ENCODE assay signal across 8 cellular contexts in the genomic region with DNA sequence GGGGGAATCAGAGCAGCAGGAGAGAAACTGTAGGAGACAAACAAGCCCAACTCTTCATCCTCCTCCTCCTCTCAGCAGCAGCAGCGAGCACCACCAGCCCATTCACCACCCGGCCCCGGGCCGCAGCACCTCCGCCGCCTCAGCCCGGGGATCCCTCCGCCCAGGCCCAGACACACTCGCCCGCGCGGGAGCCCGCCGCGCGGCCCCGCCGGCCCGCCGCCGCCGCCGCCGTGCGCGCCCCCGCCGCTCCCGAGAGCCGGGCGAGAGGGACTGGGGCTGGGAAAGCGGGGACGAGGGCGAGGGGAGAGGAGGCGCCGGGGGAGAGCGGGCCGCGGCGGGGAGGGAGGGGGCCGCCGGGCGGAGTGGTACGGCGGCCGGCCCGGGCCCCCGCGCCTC. TPM values are rescaled to one million over a fixed set of nuclear protein-coding genes. Genes with fewer than 3 reads are reported as not detected.
A peak's percentile ranks its signal among the peaks of the same experiment; 100 is the strongest.
DNase-seq lines count a peak whose midpoint lies in the region; FAIRE-seq and TF ChIP-seq lines count a peak whose summit lies in the region.

A gene (minus strand): TSS at position 127 of the 396 bp plus-strand sequence. CDS start 37,235 bp downstream, outside the sequence.

- no peaks in the 10 kb centered on the region for H3K27me3 ChIP-seq in OCI-LY3 (ENCODE audit: low read depth, low read length)

- H2AFZ ChIP-seq in OCI-LY3 (ENCODE audit: low read depth, low read length) = peak within 1 kb of the TSS; percentile 88

- H3K9me3 ChIP-seq in OCI-LY3 (ENCODE audit: insufficient read depth, low read length) = no peaks in the 10 kb centered on the region

- H4K20me1 ChIP-seq in OCI-LY3 (ENCODE audit: insufficient read depth, low read length) = peaks cover 16% of the 10 kb centered on the region

- peak within 1 kb of the TSS; percentile 85 for H3K27ac ChIP-seq in OCI-LY3 (ENCODE audit: low read length)

- H3K9ac ChIP-seq in OCI-LY3 (ENCODE audit: low read length) = peak within 1 kb of the TSS; percentile 85

- peak; percentile 51 for FAIRE-seq in HTR-8/SVneo (lab: Jason Lieb, UNC)

- peak within 1 kb of the TSS; percentile 94 for H3K4me2 ChIP-seq in OCI-LY3 (ENCODE audit: low read length)

- TF ChIP-seq CTCF in GM20000 (IDR thresholded peaks at IDR 0.05; ENCODE audit: extremely low read depth, missing control alignments) (no peak), OCI-LY3 (IDR thresholded peaks at IDR 0.05; ENCODE audit: low read depth, low read length) (no peak), epithelial cell of esophagus (IDR thresholded peaks at IDR 0.05; ENCODE audit: insufficient read depth, low read depth, low read length, missing control alignments) (no peak)

- H3K36me3 ChIP-seq in OCI-LY3 (replicated peaks; ENCODE audit: low read depth, low read length) = no peaks in the 10 kb centered on the region

- H3K4me3 ChIP-seq in OCI-LY3 (ENCODE audit: low read length) = peak within 1 kb of the TSS; percentile 96
- peak within 1 kb of the TSS; percentile 81 for H3K4me3 ChIP-seq in epithelial cell of esophagus (ENCODE audit: low read length)

- DNase-seq in COLO668 (lab: John Stamatoyannopoulos, UW; ENCODE audit: unreplicated experiment) = peak; percentile 98
- peak; percentile 94 for DNase-seq in GM20000 (ENCODE audit: low spot score)
- DNase-seq in HTR-8/SVneo (ENCODE audit: insufficient read length, low spot score) = peak; percentile 89
- DNase-seq in activated CD8-positive, alpha-beta memory T cell treated with anti-CD3 and anti-CD28 coated beads, Interleukin-2, amount 50 U/mL, for 48 hours = peak; percentile 93
- DNase-seq in epithelial cell of esophagus (ENCODE audit: low read depth) = peak; percentile 95
- peak; percentile 91 for DNase-seq in mucosa of gallbladder (ENCODE audit: low spot score)
- DNase-seq in stimulated activated CD8-positive, alpha-beta memory T cell treated with anti-CD3 and anti-CD28 coated beads, Interleukin-7, amount 100 ng/mL, for 1 hour (ENCODE audit: low read depth in 2 of 2) = peak; percentile 68 to 73

- peaks cover 31% of the 10 kb centered on the region for H3K4me1 ChIP-seq in OCI-LY3 (ENCODE audit: low read length)

- peaks cover 39% of the 10 kb centered on the region for H3K79me2 ChIP-seq in OCI-LY3 (ENCODE audit: low read length)

RNA-seq across cellular contexts. Expression of the gene that starts here (rescaled TPM):
- total RNA-seq in mucosa of gallbladder = 43.8 TPM

Comparison
In these comparisons a context has a peak if more than half of its experiments do, and no peak if none do; other contexts are left out.
1. Peak in every context shown above with its lines: DNase-seq, H3K4me3 ChIP-seq and H3K27ac ChIP-seq.